In the genomic region with DNA sequence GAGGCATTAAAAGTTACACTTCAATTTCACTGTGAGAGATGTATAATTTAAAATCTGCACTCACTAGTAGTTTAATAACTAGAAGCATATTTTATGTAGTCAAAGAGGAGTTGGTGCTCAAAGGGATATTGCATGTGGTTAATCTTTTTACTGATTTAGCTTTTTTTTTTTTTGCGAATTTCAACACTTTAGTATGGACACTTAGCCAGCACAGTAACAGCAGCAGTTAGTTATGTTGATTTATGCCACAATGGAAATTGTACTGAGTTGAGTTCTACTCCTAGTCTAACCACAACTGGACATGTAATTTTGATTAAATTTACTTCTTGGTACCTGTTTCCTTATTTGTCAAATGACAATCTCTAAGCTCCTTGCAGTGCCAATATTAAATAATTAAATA, we compare ENCODE assay signal across 20 cellular contexts.
DNase-seq lines count a peak whose midpoint lies in the region; ATAC-seq and TF ChIP-seq lines count a peak whose summit lies in the region.
"Had no signal": no experiment of that assay in that cellular context is flagged by ENCODE, and none has a peak within 500 bp of the region (broad histone marks: within the 10 kb centered on the region; RNA-seq: fewer than 3 reads in every experiment).

No MANE protein-coding gene starts in this region.

- H3K4me3 Mint-ChIP-seq in chondrocyte (ENCODE audit: unreplicated experiment) (no peak overlapping the region), osteocyte (ENCODE audit: unreplicated experiment) (no peak overlapping the region), type B pancreatic cell (no peak overlapping the region)
- H3K4me3 Mint-ChIP-seq: CD4-positive, alpha-beta memory T cell; GM23338; H9 had no signal

- H3K36me3 Mint-ChIP-seq in chondrocyte (ENCODE audit: low read depth) = no peaks in the 10 kb centered on the region
- H3K36me3 Mint-ChIP-seq in osteocyte (ENCODE audit: unreplicated experiment) = peaks cover 49% of the 10 kb centered on the region
- peaks cover 20% of the 10 kb centered on the region for H3K36me3 Mint-ChIP-seq in type B pancreatic cell
- H3K36me3 Mint-ChIP-seq: CD4-positive, alpha-beta memory T cell had no signal

- H3K36me3 ChIP-seq in thoracic aorta (no peaks in the 10 kb centered on the region), aorta (ENCODE audit: control insufficient read depth in 1 of 2, insufficient read depth in 2 of 2, low read length in 1 of 2) (no peaks in the 10 kb centered on the region)
- H3K36me3 ChIP-seq: BLaER1 treated with 17β-estradiol and CSF1 and Interleukin-3, amounts not matched to agents 10 nM and 100 nM had no signal

- H3K9me3 ChIP-seq in thoracic aorta = no peaks in the 10 kb centered on the region
- no peaks in the 10 kb centered on the region for H3K9me3 ChIP-seq in aorta (ENCODE audit: control insufficient read depth, low read length)
- H3K9me3 ChIP-seq: A549; BE2C; BLaER1 treated with 17β-estradiol and CSF1 and Interleukin-3, amounts not matched to agents 10 nM and 100 nM had no signal

- H3K9me3 Mint-ChIP-seq in chondrocyte (ENCODE audit: low read depth) (no peaks in the 10 kb centered on the region), osteocyte (ENCODE audit: unreplicated experiment) (no peaks in the 10 kb centered on the region), type B pancreatic cell (peaks cover 5% of the 10 kb centered on the region)
- H3K9me3 Mint-ChIP-seq: CD4-positive, alpha-beta memory T cell; GM23338; H9 had no signal

- peak overlapping the region; percentile 19 for H3K4me3 ChIP-seq in thoracic aorta
- no peak overlapping the region for H3K4me3 ChIP-seq in aorta (ENCODE audit: low read length in 2 of 2)
- H3K4me3 ChIP-seq: A549; BLaER1 treated with 17β-estradiol and CSF1 and Interleukin-3, amounts not matched to agents 10 nM and 100 nM; GM23338 had no signal

- H3K27ac ChIP-seq in thoracic aorta = peak overlapping the region; percentile 40 to 66
- peak overlapping the region in 1 of 2 donors; percentile 60 for H3K27ac ChIP-seq in aorta (ENCODE audit: low read depth in 1 of 2, low read length in 2 of 2)
- H3K27ac ChIP-seq: A549; BLaER1 treated with 17β-estradiol and CSF1 and Interleukin-3, amounts not matched to agents 10 nM and 100 nM had no signal

- DNase-seq in chondrocyte (ENCODE audit: low spot score) (no peak), osteocyte (ENCODE audit: extremely low spot score, unreplicated experiment) (no peak), thoracic aorta (ENCODE audit: low spot score) (no peak), aorta (no peak), ecto neural progenitor cell (ENCODE audit: low spot score) (no peak), type B pancreatic cell (ENCODE audit: extremely low spot score, unreplicated experiment) (no peak)
- DNase-seq in activated naive CD4-positive, alpha-beta T cell treated with anti-CD3 and anti-CD28 coated beads, Interleukin-2, amount 50 U/mL, for 16 hours = no peak
- DNase-seq: 8988T; ACHN; AML-193; BE2C; CD4-positive, alpha-beta memory T cell; COR-L47; DMS153; DND-41; H9 had no signal

- no peaks in the 10 kb centered on the region for H3K27me3 ChIP-seq in thoracic aorta (replicated peaks; ENCODE audit: insufficient read depth)
- H3K27me3 ChIP-seq in aorta (ENCODE audit: control insufficient read depth in 1 of 2, insufficient read depth in 2 of 2, low read length in 1 of 2) = no peaks in the 10 kb centered on the region
- H3K27me3 ChIP-seq: BE2C; BLaER1 treated with 17β-estradiol and CSF1 and Interleukin-3, amounts not matched to agents 10 nM and 100 nM had no signal

- WGBS in aorta, 2 donors = 0% methylated on average over 1 of the region's 1 CpG

- TF ChIP-seq CTCF in chondrocyte (IDR thresholded peaks at IDR 0.05) (no peak), osteocyte (IDR thresholded peaks at IDR 0.05) (no peak), thoracic aorta (IDR thresholded peaks at IDR 0.05) (no peak), type B pancreatic cell (conservative IDR thresholded peaks at IDR 0.05) (no peak)

- H3K27ac Mint-ChIP-seq in chondrocyte (ENCODE audit: unreplicated experiment) (peak overlapping the region; percentile 53), osteocyte (ENCODE audit: unreplicated experiment) (peak overlapping the region; percentile 79), type B pancreatic cell (no peak overlapping the region)
- H3K27ac Mint-ChIP-seq: CD4-positive, alpha-beta memory T cell; GM23338; H9 had no signal

- H3K4me1 Mint-ChIP-seq in chondrocyte (ENCODE audit: low read depth) = peaks cover 43% of the 10 kb centered on the region
- H3K4me1 Mint-ChIP-seq in osteocyte (ENCODE audit: unreplicated experiment) = peaks cover 38% of the 10 kb centered on the region
- no peaks in the 10 kb centered on the region for H3K4me1 Mint-ChIP-seq in type B pancreatic cell (ENCODE audit: unreplicated experiment)
- H3K4me1 Mint-ChIP-seq: GM23338, H9 had no signal

- H3K27me3 Mint-ChIP-seq in chondrocyte (ENCODE audit: low read depth) = no peaks in the 10 kb centered on the region
- no peaks in the 10 kb centered on the region for H3K27me3 Mint-ChIP-seq in osteocyte (ENCODE audit: unreplicated experiment)
- peaks cover 4% of the 10 kb centered on the region for H3K27me3 Mint-ChIP-seq in type B pancreatic cell

- intact Hi-C loops in aorta (cut with DNase I) = no loop called here

- ATAC-seq in thoracic aorta (ENCODE audit: insufficient number of reproducible peaks, low FRiP score, low read depth) (no peak), aorta (ENCODE audit: low FRiP score) (peak; percentile 65)
- ATAC-seq: A549, GM23338, HCT116 had no signal

- peaks cover 36 to 44% of the 10 kb centered on the region in 2 donors for H3K4me1 ChIP-seq in thoracic aorta (ENCODE audit: control insufficient read depth in 1 of 2, low read depth in 2 of 2)
- peaks cover 2 to 3% of the 10 kb centered on the region in 2 donors for H3K4me1 ChIP-seq in aorta (ENCODE audit: control insufficient read depth in 1 of 2, insufficient read depth in 2 of 2, low read length in 2 of 2)
- H3K4me1 ChIP-seq: A549 had no signal
